7 cellular contexts compared by ENCODE assay signal in genomic region chr4:2756691-2757350, GRCh38. TPM values are rescaled to one million over a fixed set of nuclear protein-coding genes. Genes with fewer than 3 reads are reported as not detected.
DNase-seq lines count a peak whose midpoint lies in the region; ATAC-seq and TF ChIP-seq lines count a peak whose summit lies in the region.

No MANE protein-coding gene starts in this region.

- peaks cover 0 to 4% (median 0%) of the 10 kb centered on the region in 3 experiments; a peak in 1 of 7 replicates for H3K36me3 Mint-ChIP-seq in H9 (ENCODE audit: insufficient read depth in 1 of 3, low read depth in 3 of 3)

- no peak overlapping the region for H2BK12ac ChIP-seq in H9 (ENCODE audit: insufficient read length, low read depth, low read length)

- no peak for TF ChIP-seq POLR2A in stomach (IDR thresholded peaks at IDR 0.05)

- peak overlapping the region in 1 of 3 experiments; percentile 55; a peak in 1 of 7 replicates for H3K27ac Mint-ChIP-seq in H9

- H3K4me2 ChIP-seq in H9 (ENCODE audit: insufficient read depth, insufficient read length, low read length): no peak overlapping the region

- no CpG with 5 or more reads among the region's 25 CpGs for WGBS in H9 (ENCODE audit: extremely low coverage, insufficient read length, low lambda C conversion rate)
- 69% methylated on average over 25 of the region's 25 CpGs for WGBS in right cardiac atrium
- 68 to 71% (median 70%) methylated on average over 25 of the region's 25 CpGs for WGBS in stomach, 5 donors

- H3K9me3 Mint-ChIP-seq in H9: no peaks in the 10 kb centered on the region

- no peak overlapping the region for H3K23ac ChIP-seq in H9 (ENCODE audit: insufficient read length, low read depth, low read length)

- H3K4me1 ChIP-seq in H9 (ENCODE audit: insufficient read depth, low read length) (no peaks in the 10 kb centered on the region), right cardiac atrium (ENCODE audit: control insufficient read depth, insufficient read depth, low read length) (peaks cover 7% of the 10 kb centered on the region), stomach (peaks cover 44 to 71% (median 50%) of the 10 kb centered on the region in 4 donors)

- H3K14ac ChIP-seq in H9 (ENCODE audit: insufficient read depth, low read length): no peak overlapping the region

- no peak overlapping the region for H3T11ph ChIP-seq in H9 (ENCODE audit: low read length)

- no peaks in the 10 kb centered on the region for H3K27me3 Mint-ChIP-seq in H9 (ENCODE audit: low read depth)

- H2AK5ac ChIP-seq in H9 (ENCODE audit: insufficient read length, low read length): no peak overlapping the region

- no peak overlapping the region for H2BK20ac ChIP-seq in H9 (ENCODE audit: low read depth, low read length, poor library complexity, severe bottlenecking)

- H3K4ac ChIP-seq in H9 (ENCODE audit: low read depth, low read length): no peak overlapping the region

- peaks cover 2% of the 10 kb centered on the region; the same call in 1 of the 2 replicates for H3K79me2 ChIP-seq in H9 (ENCODE audit: insufficient read depth, low read length)

- H3K27me3 ChIP-seq in H9 (ENCODE audit: insufficient read depth, low read length): no peaks in the 10 kb centered on the region
- H3K27me3 ChIP-seq in right cardiac atrium (ENCODE audit: control insufficient read depth, insufficient read depth): no peaks in the 10 kb centered on the region
- H3K27me3 ChIP-seq in stomach: no peaks in the 10 kb centered on the region

- ATAC-seq in right cardiac atrium (no peak), GM21723 (IDR thresholded peaks at IDR 0.05; ENCODE audit: unreplicated experiment) (no peak), GM18861 (IDR thresholded peaks at IDR 0.05; ENCODE audit: unreplicated experiment) (no peak)

- no peak overlapping the region for H2AFZ ChIP-seq in H9 (ENCODE audit: low read length)

- no peak for DNase-seq in H9
- no peak for DNase-seq in right cardiac atrium
- DNase-seq in stomach: no peak
- DNase-seq in A172 (ENCODE audit: low spot score): no peak

- H4K20me1 ChIP-seq in H9 (ENCODE audit: control insufficient read depth, insufficient read depth, insufficient read length): no peaks in the 10 kb centered on the region

- no peak overlapping the region for H3K18ac ChIP-seq in H9 (ENCODE audit: insufficient read length, low read depth, low read length)

- H3K23me2 ChIP-seq in H9 (ENCODE audit: insufficient read length, low read depth, low read length, poor library complexity, severe bottlenecking): peaks cover 4% of the 10 kb centered on the region

- no peaks in the 10 kb centered on the region for H3K79me1 ChIP-seq in H9 (ENCODE audit: insufficient read depth, low read depth, low read length, poor library complexity, severe bottlenecking)

- H4K5ac ChIP-seq in H9 (ENCODE audit: insufficient read length, low read depth, low read length): no peak overlapping the region

- intact Hi-C loops in right cardiac atrium (cut with DNase I): loop anchor here in 2 of 4 donors (5.0 to 10.0 kb wide), 2 partner anchors 278 to 280 kb away; no protein-coding TSS in a partner anchor
- intact Hi-C loops in stomach (cut with DNase I; ENCODE audit: low total_unique reads): no loop called here

- H3K4me1 Mint-ChIP-seq in H9: peaks cover 19 to 33% of the 10 kb centered on the region in 2 experiments

- no peak overlapping the region for H4K8ac ChIP-seq in H9 (replicated peaks; ENCODE audit: insufficient read length, low read depth, low read length)

- no peak overlapping the region for H2BK5ac ChIP-seq in H9 (ENCODE audit: insufficient read length, low read length)

- no peak for TF ChIP-seq EP300 in stomach (IDR thresholded peaks at IDR 0.05)

- H3K56ac ChIP-seq in H9 (ENCODE audit: insufficient read length, low read depth, low read length): no peak overlapping the region

- no peaks in the 10 kb centered on the region for H3K9me3 ChIP-seq in H9 (ENCODE audit: control insufficient read depth, low read depth, low read length)
- no peaks in the 10 kb centered on the region for H3K9me3 ChIP-seq in right cardiac atrium (ENCODE audit: control insufficient read depth, low read length)
- no peaks in the 10 kb centered on the region for H3K9me3 ChIP-seq in stomach

- H3K27ac ChIP-seq in H9 (ENCODE audit: insufficient read length, low read depth, low read length) (no peak overlapping the region), right cardiac atrium (ENCODE audit: low read length) (no peak overlapping the region), stomach (peak overlapping the region; percentile 78 to 97 (median 93))

- no peak overlapping the region for H2BK120ac ChIP-seq in H9 (ENCODE audit: low read depth, low read length, poor library complexity, severe bottlenecking)

- peaks cover 0 to 10% (median 4%) of the 10 kb centered on the region in 4 donors for H3K36me3 ChIP-seq in stomach

- H3K4me3 ChIP-seq in WI38 (ENCODE audit: low read depth, low read length): peak overlapping the region; percentile 24
- H3K4me3 ChIP-seq in right cardiac atrium (ENCODE audit: low read length): peak overlapping the region; percentile 82
- H3K4me3 ChIP-seq in stomach: peak overlapping the region; percentile 77 to 84 (median 82)

- no peak overlapping the region for H2BK15ac ChIP-seq in H9 (ENCODE audit: low read depth, low read length)

- no peak for TF ChIP-seq CTCF in H9 (conservative IDR thresholded peaks at IDR 0.05)
- TF ChIP-seq CTCF in WI38 (IDR thresholded peaks at IDR 0.05; ENCODE audit: low read depth, low read length): no peak
- TF ChIP-seq CTCF in stomach (IDR thresholded peaks at IDR 0.05): no peak

- peak overlapping the region; percentile 52 to 75 for H3K4me3 Mint-ChIP-seq in H9

- H3K9ac ChIP-seq in H9 (ENCODE audit: extremely low read depth, insufficient read length, low read length): no peak overlapping the region

- no peak overlapping the region for H4K91ac ChIP-seq in H9 (ENCODE audit: insufficient read length, low read depth, low read length)

RNA-seq across cellular contexts. Expression of gene TNIP2, which starts 0.7 kb away (rescaled TPM):
- total RNA-seq in H9 (2021) (42.2 and 44.7 TPM in 2 replicates), right cardiac atrium (10 to 100 TPM; 20.2 to 28.0 (median 24.6) TPM), stomach (100 to 1,000 TPM in 2 of 5 donors, 10 to 100 TPM in 3; 18.7 to 194 (median 59.6) TPM)
- polyA plus RNA-seq in right cardiac atrium (24.9 TPM), stomach (10 to 100 TPM; 36.1 to 42.5 (median 37.6) TPM)
- total RNA-seq in A172 (2014; rRNA removed; shearing (Covaris generic)): 67.5 and 74.0 TPM in 2 replicates

RNA-seq across cellular contexts. Expression of gene SH3BP2, which starts 36.1 kb away (rescaled TPM):
- 34.1 and 37.6 TPM in 2 replicates for total RNA-seq in H9 (2021)
- total RNA-seq in right cardiac atrium: 10 to 100 TPM; 20.5 to 28.8 (median 26.3) TPM
- 21.7 TPM for polyA plus RNA-seq in right cardiac atrium
- 100 to 1,000 TPM in 2 of 5 donors, 10 to 100 TPM in 3; 31.8 to 151 (median 89.9) TPM for total RNA-seq in stomach
- 10 to 100 TPM in 2 of 3 donors, 1 to 10 TPM in 1; 9.0 to 26.7 (median 11.1) TPM for polyA plus RNA-seq in stomach
- 37.4 and 56.9 TPM in 2 replicates for total RNA-seq in A172 (2014; rRNA removed; shearing (Covaris generic))

Comparison
In these comparisons a context has a peak if more than half of its experiments do, and no peak if none do; other contexts are left out.
1. H3K27ac ChIP-seq: peak in stomach (5 of 5); none in H9 (single experiment) and right cardiac atrium (single experiment).
2. H3K4me3 ChIP-seq: peak in every context shown above with its lines; median percentile 82 in stomach; 82 in right cardiac atrium; 24 in WI38.